Comparison of ENCODE assay signal across 33 cellular contexts in genomic region chr22:47453049-47453448, GRCh38.
"Had no signal": no experiment of that assay in that cellular context is flagged by ENCODE, and none has a peak within 500 bp of the region (broad histone marks: within the 10 kb centered on the region; RNA-seq: fewer than 3 reads in every experiment).

No MANE protein-coding gene starts in this region.

- H3K9me3 Mint-ChIP-seq: T-helper 2 cell treated with Interferon-gamma antibody and Interleukin-4, amounts not matched to agents 5 μg/mL and 100 μg/mL, for 36 hours had no signal

- H3K4me1 Mint-ChIP-seq: activated B cell treated with CpG ODN at 0.5 μM for 24 hours; activated CD4-positive, alpha-beta T cell treated with anti-CD3 and anti-CD28 coated beads, Interleukin-2, amount 10 ng/mL, durations not matched to agents 24 days and 14 days; activated naive CD8-positive, alpha-beta T cell treated with anti-CD3 and anti-CD28 coated beads for 36 hours; activated T-helper 17 cell treated with anti-CD3 and anti-CD28 coated beads, Interleukin-2, amount 50 U/mL, for 72 hours had no signal

- H3K4me3 Mint-ChIP-seq: activated B cell treated with CpG ODN at 0.5 μM for 24 hours; activated CD4-positive, alpha-beta memory T cell treated with anti-CD3 and anti-CD28 coated beads for 36 hours; activated CD4-positive, alpha-beta T cell treated with anti-CD3 and anti-CD28 coated beads, Interleukin-2, amount 10 ng/mL, durations not matched to agents 24 days and 14 days; activated CD8-positive, alpha-beta T cell treated with anti-CD3 and anti-CD28 coated beads for 36 hours; activated naive CD4-positive, alpha-beta T cell treated with anti-CD3 and anti-CD28 coated beads for 36 hours; activated naive CD8-positive, alpha-beta T cell treated with anti-CD3 and anti-CD28 coated beads for 36 hours; activated T-cell treated with anti-CD3 and anti-CD28 coated beads, Interleukin-2, amount 50 U/mL, for 4 hours; activated T-cell treated with anti-CD3 and anti-CD28 coated beads, Interleukin-2, amount 50 U/mL, for 72 hours; activated T-helper 1 cell treated with anti-CD3 and anti-CD28 coated beads, Interleukin-12 subunit alpha, Interleukin-12 subunit beta, Interleukin-2, Interleukin-4 antibody, amounts not matched to agents 30 ng/mL and 10 ng/mL and 1 ng/mL, durations not matched to agents 14 hours and 24 hours and 36 hours; activated T-helper 17 cell treated with anti-CD3 and anti-CD28 coated beads, Interleukin-2, amount 50 U/mL, for 72 hours; T-helper 1 cell treated with Interleukin-12 subunit alpha and Interleukin-12 subunit beta and Interleukin-4 antibody, amounts not matched to agents 30 μg/mL and 1 μg/mL, for 36 hours; T-helper 2 cell treated with Interferon-gamma antibody and Interleukin-4, amounts not matched to agents 5 μg/mL and 100 μg/mL, for 36 hours had no signal

- H3K27ac Mint-ChIP-seq: activated B cell treated with CpG ODN at 0.5 μM for 24 hours; activated CD4-positive, alpha-beta memory T cell treated with anti-CD3 and anti-CD28 coated beads for 36 hours; activated CD4-positive, alpha-beta T cell treated with anti-CD3 and anti-CD28 coated beads, Interleukin-2, amount 10 ng/mL, durations not matched to agents 24 days and 14 days; activated CD8-positive, alpha-beta T cell treated with anti-CD3 and anti-CD28 coated beads for 36 hours; activated naive CD4-positive, alpha-beta T cell treated with anti-CD3 and anti-CD28 coated beads for 36 hours; activated naive CD4-positive, alpha-beta T cell treated with anti-CD3 and anti-CD28 coated beads, Interleukin-2, amount 50 U/mL, for 72 hours; activated naive CD8-positive, alpha-beta T cell treated with anti-CD3 and anti-CD28 coated beads for 36 hours; activated T-cell treated with anti-CD3 and anti-CD28 coated beads, Interleukin-2, amount 50 U/mL, for 72 hours; activated T-helper 1 cell treated with anti-CD3 and anti-CD28 coated beads, Interleukin-12 subunit alpha, Interleukin-12 subunit beta, Interleukin-2, Interleukin-4 antibody, amounts not matched to agents 30 ng/mL and 10 ng/mL and 1 ng/mL, durations not matched to agents 14 hours and 24 hours and 36 hours; activated T-helper 17 cell treated with anti-CD3 and anti-CD28 coated beads, Interleukin-2, amount 50 U/mL, for 72 hours; T-helper 1 cell treated with Interleukin-12 subunit alpha and Interleukin-12 subunit beta and Interleukin-4 antibody, amounts not matched to agents 30 μg/mL and 1 μg/mL, for 36 hours; T-helper 2 cell treated with Interferon-gamma antibody and Interleukin-4, amounts not matched to agents 5 μg/mL and 100 μg/mL, for 36 hours had no signal

- H3K36me3 Mint-ChIP-seq: activated CD4-positive, alpha-beta memory T cell treated with anti-CD3 and anti-CD28 coated beads for 36 hours; activated naive CD8-positive, alpha-beta T cell treated with anti-CD3 and anti-CD28 coated beads for 36 hours had no signal

- H3K27me3 Mint-ChIP-seq: activated B cell treated with CpG ODN at 0.5 μM for 24 hours; activated CD4-positive, alpha-beta T cell treated with anti-CD3 and anti-CD28 coated beads, Interleukin-2, amount 10 ng/mL, durations not matched to agents 24 days and 14 days; activated CD8-positive, alpha-beta T cell treated with anti-CD3 and anti-CD28 coated beads for 36 hours; activated naive CD8-positive, alpha-beta T cell treated with anti-CD3 and anti-CD28 coated beads for 36 hours had no signal

- DNase-seq: activated B cell treated with CpG ODN at 0.5 μM for 24 hours; activated CD4-positive, alpha-beta memory T cell treated with anti-CD3 and anti-CD28 coated beads for 36 hours; activated CD4-positive, alpha-beta T cell treated with anti-CD3 and anti-CD28 coated beads for 4 hours; activated CD4-positive, alpha-beta T cell treated with anti-CD3 and anti-CD28 coated beads, Interleukin-2, amount 10 ng/mL, durations not matched to agents 24 days and 14 days; activated CD4-positive, alpha-beta T cell treated with anti-CD3 and anti-CD28 coated beads, Interleukin-2, amount 50 U/mL, for 1 hour; activated CD4-positive, alpha-beta T cell treated with anti-CD3 and anti-CD28 coated beads, Interleukin-2, amount 50 U/mL, for 4 hours; activated CD4-positive, CD25-positive, alpha-beta regulatory T cell treated with anti-CD3 and anti-CD28 coated beads, Interleukin-2, amount 50 U/mL, for 72 hours; activated CD8-positive, alpha-beta memory T cell treated with anti-CD3 and anti-CD28 coated beads, Interleukin-2, amount 50 U/mL, for 4 hours; activated CD8-positive, alpha-beta T cell treated with anti-CD3 and anti-CD28 coated beads for 36 hours; activated effector memory CD4-positive, alpha-beta T cell treated with anti-CD3 and anti-CD28 coated beads, Interleukin-2, amount 50 U/mL, for 16 hours; activated gamma-delta T cell treated with Interleukin-2 at 50 U/mL for 16 hours; activated naive CD4-positive, alpha-beta T cell; activated naive CD4-positive, alpha-beta T cell treated with anti-CD3 and anti-CD28 coated beads for 36 hours; activated naive CD4-positive, alpha-beta T cell treated with anti-CD3 and anti-CD28 coated beads, Interleukin-2, amount 50 U/mL, for 16 hours; activated naive CD8-positive, alpha-beta T cell treated with anti-CD3 and anti-CD28 coated beads for 36 hours; activated T-cell treated with anti-CD3 and anti-CD28 coated beads for 4 hours; activated T-cell treated with anti-CD3 and anti-CD28 coated beads, Interleukin-2, amount 50 U/mL, for 1 hour; activated T-cell treated with anti-CD3 and anti-CD28 coated beads, Interleukin-2, amount 50 U/mL, for 4 hours; activated T-cell treated with anti-CD3 and anti-CD28 coated beads, Interleukin-2, amount 50 U/mL, for 72 hours; adrenal gland; amniotic stem cell; aorta; body of pancreas; brain microvascular endothelial cell; central memory CD4-positive, alpha-beta T cell; T-helper 1 cell; T-helper 2 cell; T-helper 9 cell had no signal
